In the genomic region with DNA sequence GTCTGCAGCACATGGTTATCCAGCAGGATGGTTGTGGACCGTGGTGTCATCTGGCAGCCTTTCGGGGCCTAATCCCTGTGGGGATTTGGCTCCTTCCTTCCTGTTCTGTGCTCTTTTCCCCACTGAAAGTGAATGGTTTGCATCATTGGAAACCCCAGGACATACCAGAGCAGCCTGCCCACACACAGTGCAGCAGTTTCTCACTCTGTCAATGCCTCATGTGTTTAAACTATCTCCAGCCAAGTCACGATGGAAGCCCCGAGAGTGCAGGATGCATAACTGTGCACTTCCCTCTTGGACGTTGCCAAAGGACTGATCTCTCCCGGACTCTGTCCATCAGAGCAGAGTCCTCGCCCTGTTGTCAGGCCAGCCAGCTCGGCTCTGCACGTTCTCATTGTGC, we compare ENCODE assay signal across 12 cellular contexts. TPM values are rescaled to one million over a fixed set of nuclear protein-coding genes. Genes with fewer than 3 reads are reported as not detected.
DNase-seq lines count a peak whose midpoint lies in the region; ATAC-seq and TF ChIP-seq lines count a peak whose summit lies in the region.
"Had no signal": no experiment of that assay in that cellular context is flagged by ENCODE, and none has a peak within 500 bp of the region (broad histone marks: within the 10 kb centered on the region; RNA-seq: fewer than 3 reads in every experiment).

No MANE protein-coding gene starts in this region.

- peak; percentile 79 for ATAC-seq in left ventricle myocardium superior
- ATAC-seq: activated CD8-positive, alpha-beta T cell treated with anti-CD3 and anti-CD28 coated beads, Interleukin-2, amount 10 ng/mL, durations not matched to agents 7 days and 5 days had no signal

- peaks cover 0 to 16% (median 9%) of the 10 kb centered on the region in 4 donors for H3K4me1 ChIP-seq in sigmoid colon

- TF ChIP-seq CTCF in astrocyte of the cerebellum (IDR thresholded peaks at IDR 0.05; ENCODE audit: low read depth, low read length, missing control alignments), result no peak
- no peak for TF ChIP-seq CTCF in sigmoid colon (IDR thresholded peaks at IDR 0.05)

- DNase-seq in EH (ENCODE audit: low read depth) (peak; percentile 83), astrocyte of the cerebellum (ENCODE audit: low read depth) (peak; percentile 84), left ventricle myocardium superior (peak; percentile 44), sigmoid colon (peak; percentile 94), NCI-H1105 (lab: John Stamatoyannopoulos, UW) (no peak), HEK293T (ENCODE audit: extremely low spot score) (no peak), NCI-H345 treated with DMSO at 0.1 percent for 48 hours (lab: John Stamatoyannopoulos, UW; ENCODE audit: unreplicated experiment) (no peak)
- DNase-seq in activated CD4-positive, CD25-positive, alpha-beta regulatory T cell (lab: John Stamatoyannopoulos, UW), result no peak
- DNase-seq: activated CD8-positive, alpha-beta T cell treated with anti-CD3 and anti-CD28 coated beads, Interleukin-2, amount 10 ng/mL, durations not matched to agents 7 days and 5 days; DMS79; NCI-H226 had no signal

- H3K4me3 ChIP-seq in astrocyte of the cerebellum (ENCODE audit: low read depth, low read length) (no peak overlapping the region), sigmoid colon (no peak overlapping the region)
- H3K4me3 ChIP-seq: cardiac muscle cell had no signal

- no peak for TF ChIP-seq POLR2A in sigmoid colon (IDR thresholded peaks at IDR 0.05)

- WGBS in sigmoid colon, 2 donors, result 71 to 81% methylated on average over 9 of the region's 9 CpGs

- peak overlapping the region in 2 of 4 donors; percentile 50 to 62 for H3K27ac ChIP-seq in sigmoid colon
- H3K27ac ChIP-seq: cardiac muscle cell had no signal

- peak in 2 of 4 donors; percentile 22 to 67 for TF ChIP-seq EP300 in sigmoid colon (IDR thresholded peaks at IDR 0.05)

- POLR2A ChIA-PET in HEK293T (lab: Yijun Ruan, JAX), result no interaction called here

- CTCF ChIA-PET in HEK293T (lab: Yijun Ruan, JAX), result no interaction called here

- intact Hi-C loops in left ventricle myocardium superior (cut with micrococcal nuclease), result no loop called here
- intact Hi-C loops in sigmoid colon (cut with DNase I), result no loop called here

- in situ Hi-C loops in astrocyte of the cerebellum (cut with HindIII; ENCODE audit: low sequenced_read_pairs), result no loop called here

- H3K27me3 ChIP-seq in sigmoid colon, result no peaks in the 10 kb centered on the region
- H3K27me3 ChIP-seq: cardiac muscle cell had no signal

- H3K9me3 ChIP-seq in sigmoid colon, result no peaks in the 10 kb centered on the region

- peaks cover 0 to 18% (median 4%) of the 10 kb centered on the region in 4 donors for H3K36me3 ChIP-seq in sigmoid colon
- H3K36me3 ChIP-seq: cardiac muscle cell had no signal

TF ChIP-seq in HEK293T, 16 proteins besides CTCF, POLR2A, EP300 and RAD21:
- TF ChIP-seq NFRKB (IDR thresholded peaks at IDR 0.05) (no peak), BHLHE40 (IDR thresholded peaks at IDR 0.05; ENCODE audit: borderline replicate concordance) (no peak), HDGF (IDR thresholded peaks at IDR 0.05; ENCODE audit: borderline replicate concordance) (no peak), FOXA1 (IDR thresholded peaks at IDR 0.05) (no peak), FOXM1 (IDR thresholded peaks at IDR 0.05; ENCODE audit: borderline replicate concordance) (no peak)

RNA-seq across cellular contexts. Expression of a gene that starts 29.0 kb away (rescaled TPM):
- total RNA-seq in left ventricle myocardium superior (not detected), sigmoid colon (not detected)
- 10 to 100 TPM; 42.0 to 78.1 (median 43.0) TPM for polyA plus RNA-seq in sigmoid colon

Comparison
In these comparisons a context has a peak if more than half of its experiments do, and no peak if none do; other contexts are left out.
1. DNase-seq: peak in EH (single experiment), astrocyte of the cerebellum (single experiment), left ventricle myocardium superior (single experiment) and sigmoid colon (single experiment); none in NCI-H1105 (single experiment), activated CD4-positive, CD25-positive, alpha-beta regulatory T cell (0 of 4), HEK293T (single experiment) and NCI-H345 treated with DMSO at 0.1 percent for 48 hours (single experiment).